Comparison of ENCODE assay signal across 21 cellular contexts in genomic region chr6:127976111-127976510, GRCh38.
"Had no signal": no experiment of that assay in that cellular context is flagged by ENCODE, and none has a peak within 500 bp of the region (broad histone marks: within the 10 kb centered on the region; RNA-seq: fewer than 3 reads in every experiment).

No MANE protein-coding gene starts in this region.

- H3K36me3 Mint-ChIP-seq: natural killer cell treated with Interleukin-12 subunit alpha and Interleukin-12 subunit beta and Interleukin-15 and Interleukin-18, amount 100 ng/mL, for 72 hours had no signal

- ATAC-seq: left ventricle myocardium superior; lower lobe of right lung; natural killer cell treated with Interleukin-12 subunit alpha and Interleukin-12 subunit beta and Interleukin-15 and Interleukin-18, amount 100 ng/mL, for 72 hours; right lobe of liver; stimulated activated naive B cell treated with anti-CD40 and anti-IgM and Interleukin-4, amounts not matched to agents 10 μg/mL and 1 μg/mL and 100 μg/mL, for 72 hours had no signal

- H3K27ac Mint-ChIP-seq: natural killer cell treated with Interleukin-12 subunit alpha and Interleukin-12 subunit beta and Interleukin-15 and Interleukin-18, amount 100 ng/mL, for 72 hours; progenitor cell of endocrine pancreas; stimulated activated naive B cell treated with anti-CD40 and anti-IgM and Interleukin-4, amounts not matched to agents 10 μg/mL and 1 μg/mL and 100 μg/mL, for 72 hours had no signal

- H3K9ac ChIP-seq: parathyroid adenoma had no signal

- H3K36me3 ChIP-seq: neutrophil had no signal

- H3K4me3 ChIP-seq: coronary artery, esophagus squamous epithelium, lower lobe of right lung, right lobe of liver, stomach, thyroid gland had no signal

- H3K4me3 Mint-ChIP-seq: natural killer cell treated with Interleukin-12 subunit alpha and Interleukin-12 subunit beta and Interleukin-15 and Interleukin-18, amount 100 ng/mL, for 72 hours; neural crest cell; stimulated activated naive B cell treated with anti-CD40 and anti-IgM and Interleukin-4, amounts not matched to agents 10 μg/mL and 1 μg/mL and 100 μg/mL, for 72 hours had no signal

- H3K27ac ChIP-seq: coronary artery, esophagus squamous epithelium, lower lobe of right lung, neutrophil, parathyroid adenoma, right lobe of liver, stomach, thyroid gland had no signal

- H3K79me2 ChIP-seq: parathyroid adenoma had no signal

- DNase-seq: dermis blood vessel endothelial cell; effector memory CD4-positive, alpha-beta T cell; esophagus squamous epithelium; foreskin melanocyte; hypothalamus; left ventricle myocardium superior; lower lobe of right lung; right lobe of liver; small intestine; stimulated activated CD4-positive, alpha-beta T cell treated with anti-CD3 and anti-CD28 coated beads, Interleukin-15, amount 100 ng/mL, for 24 hours; stimulated activated CD4-positive, alpha-beta T cell treated with anti-CD3 and anti-CD28 coated beads, Interleukin-2, amount 100 ng/mL, for 48 hours; stimulated activated naive B cell treated with anti-CD40 and anti-IgM and Interleukin-4, amounts not matched to agents 10 μg/mL and 1 μg/mL and 100 μg/mL, for 72 hours; stomach; thyroid gland; trophoblast cell had no signal

- H3K27me3 Mint-ChIP-seq: natural killer cell treated with Interleukin-12 subunit alpha and Interleukin-12 subunit beta and Interleukin-15 and Interleukin-18, amount 100 ng/mL, for 72 hours; progenitor cell of endocrine pancreas; stimulated activated naive B cell treated with anti-CD40 and anti-IgM and Interleukin-4, amounts not matched to agents 10 μg/mL and 1 μg/mL and 100 μg/mL, for 72 hours had no signal

- H3K27me3 ChIP-seq: esophagus squamous epithelium, neutrophil, right lobe of liver, stomach, thyroid gland had no signal

- H3K4me1 ChIP-seq: esophagus squamous epithelium, lower lobe of right lung, parathyroid adenoma, right lobe of liver, stomach, thyroid gland had no signal

- H3K9me3 Mint-ChIP-seq: natural killer cell treated with Interleukin-12 subunit alpha and Interleukin-12 subunit beta and Interleukin-15 and Interleukin-18, amount 100 ng/mL, for 72 hours; neural crest cell had no signal
